Comparison of ENCODE assay signal across 27 cellular contexts in the genomic region with DNA sequence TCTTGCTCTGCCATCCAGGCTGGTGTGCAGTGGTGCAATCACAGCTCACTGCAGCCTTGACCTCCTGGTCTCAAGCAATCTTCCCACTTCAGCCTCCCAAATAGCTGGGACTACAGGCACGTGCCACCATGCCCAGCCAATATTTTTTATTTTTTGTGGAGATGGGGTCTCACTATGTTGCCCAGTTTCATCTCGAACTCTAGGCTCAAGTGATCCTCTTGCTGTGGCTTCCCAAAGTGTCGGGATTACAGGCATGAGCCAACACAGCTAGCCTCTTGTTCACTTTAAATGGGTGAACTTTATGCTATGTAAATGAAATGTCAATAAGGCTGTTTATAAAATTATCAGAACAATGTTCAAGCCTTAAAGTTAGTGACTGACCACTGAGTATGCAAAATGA. TPM values are rescaled to one million over a fixed set of nuclear protein-coding genes. Genes with fewer than 3 reads are reported as not detected.
"Had no signal": no experiment of that assay in that cellular context is flagged by ENCODE, and none has a peak within 500 bp of the region (broad histone marks: within the 10 kb centered on the region; RNA-seq: fewer than 3 reads in every experiment).

No MANE protein-coding gene starts in this region.

- H3K27ac ChIP-seq: breast epithelium, esophagus muscularis mucosa, foreskin keratinocyte, heart left ventricle, lower lobe of right lung, ovary, stomach, thyroid gland had no signal

- H3K4me1 Mint-ChIP-seq: nephron progenitor cell had no signal

- H3K4me3 ChIP-seq: breast epithelium, esophagus muscularis mucosa, heart left ventricle, lower lobe of right lung, ovary, skin epidermis, stomach, thyroid gland had no signal

- H3K27me3 ChIP-seq: breast epithelium, esophagus muscularis mucosa, foreskin keratinocyte, heart left ventricle, ovary, stomach, thyroid gland had no signal

- H3K36me3 ChIP-seq: breast epithelium, esophagus muscularis mucosa, heart left ventricle, lower lobe of right lung, ovary, stomach, thyroid gland had no signal

- ATAC-seq: activated T-cell treated with anti-CD3 and anti-CD28 coated beads, Interleukin-2, amount 50 U/mL, for 72 hours; foreskin keratinocyte; heart left ventricle; lower lobe of right lung; sciatic nerve had no signal

- H3K27ac Mint-ChIP-seq: activated T-cell treated with anti-CD3 and anti-CD28 coated beads, Interleukin-2, amount 50 U/mL, for 72 hours; dendritic cell treated with granulocyte-macrophage colony-stimulating factor and Interleukin-4, amounts not matched to agents 40 ng/mL and 50 ng/mL, for 4 days; nephron progenitor cell; progenitor cell of endocrine pancreas had no signal

- H3K27me3 Mint-ChIP-seq: activated CD4-positive, alpha-beta T cell treated with anti-CD3 and anti-CD28 coated beads, Interleukin-2, amount 10 ng/mL, durations not matched to agents 7 days and 5 days; dendritic cell treated with granulocyte-macrophage colony-stimulating factor and Interleukin-4, amounts not matched to agents 40 ng/mL and 50 ng/mL, for 4 days had no signal

- H3K9me3 ChIP-seq: breast epithelium, esophagus muscularis mucosa, heart left ventricle, lower lobe of right lung, ovary, stomach, thyroid gland had no signal

- H3K4me1 ChIP-seq: breast epithelium, esophagus muscularis mucosa, foreskin keratinocyte, lower lobe of right lung, stomach, thyroid gland had no signal

- H3K4me3 Mint-ChIP-seq: activated CD4-positive, alpha-beta T cell treated with anti-CD3 and anti-CD28 coated beads, Interleukin-2, amount 10 ng/mL, durations not matched to agents 7 days and 5 days; activated T-cell treated with anti-CD3 and anti-CD28 coated beads, Interleukin-2, amount 50 U/mL, for 72 hours; dendritic cell treated with granulocyte-macrophage colony-stimulating factor and Interleukin-4, amounts not matched to agents 40 ng/mL and 50 ng/mL, for 4 days; nephron progenitor cell; T-helper 1 cell treated with Interleukin-12 subunit alpha and Interleukin-12 subunit beta and Interleukin-4 antibody, amounts not matched to agents 30 μg/mL and 1 μg/mL, for 36 hours had no signal

- H3K9me3 Mint-ChIP-seq: activated T-cell treated with anti-CD3 and anti-CD28 coated beads, Interleukin-2, amount 50 U/mL, for 72 hours; dendritic cell treated with granulocyte-macrophage colony-stimulating factor and Interleukin-4, amounts not matched to agents 40 ng/mL and 50 ng/mL, for 4 days; T-helper 1 cell treated with Interleukin-12 subunit alpha and Interleukin-12 subunit beta and Interleukin-4 antibody, amounts not matched to agents 30 μg/mL and 1 μg/mL, for 36 hours had no signal

- DNase-seq: activated CD4-positive, alpha-beta T cell treated with anti-CD3 and anti-CD28 coated beads for 1 hour; activated CD4-positive, alpha-beta T cell treated with anti-CD3 and anti-CD28 coated beads, Interleukin-2, amount 10 ng/mL, durations not matched to agents 7 days and 5 days; activated naive CD4-positive, alpha-beta T cell treated with Interleukin-2 at 50 U/mL for 16 hours; activated T-cell treated with anti-CD3 and anti-CD28 coated beads for 4 hours; activated T-cell treated with anti-CD3 and anti-CD28 coated beads, Interleukin-2, amount 50 U/mL, for 72 hours; amygdala; central memory CD4-positive, alpha-beta T cell; foreskin keratinocyte; heart left ventricle; hypothalamus; lower lobe of right lung; mesenchymal stem cell; nephron progenitor cell; ovary; stimulated activated CD4-positive, alpha-beta T cell treated with anti-CD3 and anti-CD28 coated beads, Interleukin-12 subunit alpha, Interleukin-12 subunit beta, amount 100 ng/mL, for 4 hours; stimulated activated CD4-positive, alpha-beta T cell treated with anti-CD3 and anti-CD28 coated beads, Interleukin-4, amount 100 ng/mL, for 1 hour; stomach; thyroid gland had no signal

RNA-seq across cellular contexts. Expression of a gene that starts 37.1 kb away (rescaled TPM):
- total RNA-seq: kidney epithelial cell, renal cortical epithelial cell had no signal
